Comparison of ENCODE assay signal across 9 cellular contexts in genomic region chr19:2561895-2562294, GRCh38.
DNase-seq lines count a peak whose midpoint lies in the region; ATAC-seq and FAIRE-seq lines count a peak whose summit lies in the region.
"Had no signal": no experiment of that assay in that cellular context is flagged by ENCODE, and none has a peak within 500 bp of the region (broad histone marks: within the 10 kb centered on the region; RNA-seq: fewer than 3 reads in every experiment).

No MANE protein-coding gene starts in this region.

- DNase-seq in ELF-1 (ENCODE audit: low read depth, low spot score), result peak; percentile 50
- peak; percentile 2 to 11 for DNase-seq in Kasumi-1 (lab: John Stamatoyannopoulos, UW)
- DNase-seq in activated T-helper 9 cell treated with anti-CD3 and anti-CD28 coated beads, Interleukin-2, amount 50 U/mL, for 16 hours (ENCODE audit: low read depth), result peak; percentile 56
- DNase-seq in small intestine, result peak; percentile 25
- no peak for DNase-seq in iPS-NIHi11 (ENCODE audit: low spot score)
- no peak for DNase-seq in pons (ENCODE audit: low spot score)
- no peak for DNase-seq in kidney tubule cell (ENCODE audit: low spot score)

- peak; percentile 78 for ATAC-seq in GM21447 (IDR thresholded peaks at IDR 0.05; ENCODE audit: unreplicated experiment)

- H3K36me3 ChIP-seq in small intestine (ENCODE audit: control insufficient read depth in 2 of 2, insufficient read depth in 2 of 2, low read length in 2 of 2), result no peaks in the 10 kb centered on the region

- no peaks in the 10 kb centered on the region for H3K9me3 ChIP-seq in small intestine (ENCODE audit: control insufficient read depth, low read depth)

- peak overlapping the region in 1 of 2 donors; percentile 58 for H3K27ac ChIP-seq in small intestine (ENCODE audit: low read depth in 1 of 2, low read length in 1 of 2)

- H3K27me3 ChIP-seq in small intestine (ENCODE audit: control insufficient read depth in 2 of 2, insufficient read depth in 2 of 2, low read length in 2 of 2), result no peaks in the 10 kb centered on the region

- H3K4me3 ChIP-seq in small intestine (ENCODE audit: low read depth in 1 of 2, low read length in 2 of 2), result peak overlapping the region; percentile 20 to 27

- WGBS in small intestine, 3 donors, result 35 to 55% (median 39%) methylated on average over 14 of the region's 14 CpGs

- H3K4me1 ChIP-seq in small intestine (ENCODE audit: control insufficient read depth in 2 of 2, insufficient read depth in 1 of 2, low read depth in 1 of 2, low read length in 1 of 2), result no peaks in the 10 kb centered on the region

- FAIRE-seq in small intestine (lab: Jason Lieb, UNC), result no peak
- FAIRE-seq: endometrium had no signal

Comparison
In these comparisons a context has a peak if more than half of its experiments do, and no peak if none do; other contexts are left out.
1. DNase-seq: peak in ELF-1 (single experiment), Kasumi-1 (2 of 2), activated T-helper 9 cell treated with anti-CD3 and anti-CD28 coated beads, Interleukin-2, amount 50 U/mL, for 16 hours (single experiment) and small intestine (single experiment); none in iPS-NIHi11 (single experiment), pons (single experiment) and kidney tubule cell (single experiment).